ENCODE assay signal across 36 cellular contexts in the genomic region with DNA sequence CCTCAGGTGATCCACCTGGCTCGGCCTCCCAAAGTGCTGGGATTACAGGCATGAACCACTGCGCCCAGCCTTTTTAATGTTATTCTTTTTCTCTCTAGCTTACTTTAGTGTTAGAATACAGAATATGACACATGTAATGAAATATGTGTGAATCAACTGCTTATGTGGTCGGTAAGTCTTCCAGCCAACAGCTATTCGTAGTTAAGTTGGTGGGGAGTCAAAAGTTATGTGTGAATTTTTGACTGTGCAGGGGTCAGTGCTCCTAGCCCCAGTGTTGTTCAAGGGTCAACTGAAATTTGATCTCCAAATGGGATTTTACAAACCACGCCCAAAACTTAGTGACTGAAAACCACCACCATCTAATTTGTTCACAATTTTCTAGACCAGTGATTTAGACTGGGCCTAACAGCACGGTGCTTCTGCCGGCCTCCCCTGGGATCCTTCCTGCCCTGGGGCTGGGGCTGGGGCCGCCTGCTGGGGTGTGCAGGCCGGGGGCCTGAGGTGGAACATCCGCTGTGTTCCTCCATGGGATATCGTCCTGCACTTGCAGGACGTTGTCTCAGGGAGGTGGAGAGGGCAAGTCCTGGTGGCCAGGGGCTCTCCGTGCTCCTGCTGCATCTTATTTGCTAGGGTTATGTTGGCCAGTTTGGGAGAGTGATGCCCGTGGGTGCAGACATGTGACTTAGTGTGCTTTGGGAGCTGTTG. TPM values are rescaled to one million over a fixed set of nuclear protein-coding genes. Genes with fewer than 3 reads are reported as not detected.
DNase-seq lines count a peak whose midpoint lies in the region; ATAC-seq and TF ChIP-seq lines count a peak whose summit lies in the region.
"Had no signal": no experiment of that assay in that cellular context is flagged by ENCODE, and none has a peak within 500 bp of the region (broad histone marks: within the 10 kb centered on the region; RNA-seq: fewer than 3 reads in every experiment).

No MANE protein-coding gene starts in this region.

- H3K27ac ChIP-seq in spleen, result no peak overlapping the region
- H3K27ac ChIP-seq in naive thymus-derived CD4-positive, alpha-beta T cell (ENCODE audit: low read depth, low read length), result no peak overlapping the region
- H3K27ac ChIP-seq: cardiac muscle cell, foreskin keratinocyte, heart left ventricle, lower lobe of right lung, ovary, skin epidermis, upper lobe of left lung, VCaP had no signal

- CTCF ChIA-PET in naive thymus-derived CD4-positive, alpha-beta T cell (lab: Charles Lee), result no interaction called here

- no peaks in the 10 kb centered on the region for H3K36me3 Mint-ChIP-seq in chondrocyte (ENCODE audit: low read depth)
- no peaks in the 10 kb centered on the region for H3K36me3 Mint-ChIP-seq in naive thymus-derived CD4-positive, alpha-beta T cell
- H3K36me3 Mint-ChIP-seq: CD8-positive, alpha-beta memory T cell; stimulated activated naive B cell treated with anti-CD40 and anti-IgM and Interleukin-4, amounts not matched to agents 10 μg/mL and 1 μg/mL and 100 μg/mL, for 72 hours had no signal

- TF ChIP-seq CTCF in chondrocyte (IDR thresholded peaks at IDR 0.05), result no peak
- TF ChIP-seq CTCF in spleen (IDR thresholded peaks at IDR 0.05 in 8 of 11, conservative IDR thresholded peaks at IDR 0.05 in 3 of 11), result no peak

- intact Hi-C loops in spleen (cut with DNase I; ENCODE audit: low total_unique reads), result no loop called here
- intact Hi-C loops in naive thymus-derived CD4-positive, alpha-beta T cell (cut with micrococcal nuclease), result no loop called here

- WGBS in spleen, 5 donors, result 79 to 94% (median 92%) methylated on average over 10 to 14 of the region's 14 CpGs

- H3K4me1 Mint-ChIP-seq in chondrocyte (ENCODE audit: low read depth), result peaks cover 23% of the 10 kb centered on the region
- peaks cover 0 to 8% (median 0%) of the 10 kb centered on the region in 7 donors for H3K4me1 Mint-ChIP-seq in naive thymus-derived CD4-positive, alpha-beta T cell
- H3K4me1 Mint-ChIP-seq: CD8-positive, alpha-beta memory T cell; nephron had no signal

- POLR2A ChIA-PET in naive thymus-derived CD4-positive, alpha-beta T cell (lab: Charles Lee), result no interaction called here

- DNase-seq in ELR (ENCODE audit: low read depth), result peak; percentile 37
- peak; percentile 22 for DNase-seq in NCI-H69 (lab: John Stamatoyannopoulos, UW)
- no peak for DNase-seq in chondrocyte (ENCODE audit: low spot score)
- DNase-seq in myocyte (ENCODE audit: low read depth), result peak; percentile 22
- no peak for DNase-seq in spleen
- no peak for DNase-seq in naive thymus-derived CD4-positive, alpha-beta T cell
- DNase-seq in islet precursor cell, result no peak
- DNase-seq: activated CD4-positive, alpha-beta T cell treated with anti-CD3 and anti-CD28 coated beads for 4 hours; activated CD8-positive, alpha-beta memory T cell treated with anti-CD3 and anti-CD28 coated beads for 24 hours; activated naive CD4-positive, alpha-beta T cell treated with anti-CD3 and anti-CD28 coated beads, Interleukin-2, amount 50 U/mL, for 16 hours; activated T-cell treated with anti-CD3 and anti-CD28 coated beads for 4 hours; amygdala; CD8-positive, alpha-beta memory T cell; cortex of kidney; DMS 273 treated with DMSO at 0.1 percent for 48 hours; effector memory CD8-positive, alpha-beta T cell; heart left ventricle; lower lobe of right lung; MM.1S; mucosa of descending colon; NCI-H2081 treated with DMSO at 0.1 percent for 48 hours; NCI-H345; NCI-H774; ovary; retina; stimulated activated naive B cell treated with anti-CD40 and anti-IgM and Interleukin-4, amounts not matched to agents 10 μg/mL and 1 μg/mL and 100 μg/mL, for 72 hours; substantia nigra had no signal

- H3K4me3 Mint-ChIP-seq in chondrocyte (ENCODE audit: unreplicated experiment), result no peak overlapping the region
- H3K4me3 Mint-ChIP-seq in naive thymus-derived CD4-positive, alpha-beta T cell, result no peak overlapping the region
- H3K4me3 Mint-ChIP-seq: CD8-positive, alpha-beta memory T cell; effector memory CD8-positive, alpha-beta T cell; nephron; stimulated activated naive B cell treated with anti-CD40 and anti-IgM and Interleukin-4, amounts not matched to agents 10 μg/mL and 1 μg/mL and 100 μg/mL, for 72 hours; T-helper 2 cell treated with Interferon-gamma antibody and Interleukin-4, amounts not matched to agents 5 μg/mL and 100 μg/mL, for 36 hours had no signal

- peak overlapping the region; percentile 45 for H3K27ac Mint-ChIP-seq in chondrocyte (ENCODE audit: unreplicated experiment)
- no peak overlapping the region for H3K27ac Mint-ChIP-seq in naive thymus-derived CD4-positive, alpha-beta T cell
- H3K27ac Mint-ChIP-seq: activated T-helper 2 cell treated with anti-CD3 and anti-CD28 coated beads, Interferon-gamma antibody, Interleukin-2, Interleukin-4, amounts not matched to agents 10 μg/mL and 5 μg/mL and 100 μg/mL, durations not matched to agents 14 hours and 24 hours and 36 hours; CD8-positive, alpha-beta memory T cell; effector memory CD8-positive, alpha-beta T cell; nephron; stimulated activated naive B cell treated with anti-CD40 and anti-IgM and Interleukin-4, amounts not matched to agents 10 μg/mL and 1 μg/mL and 100 μg/mL, for 72 hours; T-helper 2 cell treated with Interferon-gamma antibody and Interleukin-4, amounts not matched to agents 5 μg/mL and 100 μg/mL, for 36 hours had no signal

- H3K4me1 ChIP-seq in spleen, result peaks cover 0 to 23% (median 8%) of the 10 kb centered on the region in 6 donors
- H3K4me1 ChIP-seq in naive thymus-derived CD4-positive, alpha-beta T cell (ENCODE audit: control insufficient read depth in 2 of 2, insufficient read depth in 2 of 2, low read length in 2 of 2), result no peaks in the 10 kb centered on the region
- H3K4me1 ChIP-seq: lower lobe of right lung, upper lobe of left lung had no signal

- H3K36me3 ChIP-seq in spleen, result no peaks in the 10 kb centered on the region
- no peaks in the 10 kb centered on the region for H3K36me3 ChIP-seq in naive thymus-derived CD4-positive, alpha-beta T cell (ENCODE audit: control insufficient read depth in 2 of 3, insufficient read depth in 3 of 3, low read length in 3 of 3)
- H3K36me3 ChIP-seq: cardiac muscle cell, heart left ventricle, lower lobe of right lung, ovary, upper lobe of left lung had no signal

- no peak for TF ChIP-seq POLR2A in spleen (IDR thresholded peaks at IDR 0.05)

- H3K27me3 Mint-ChIP-seq in chondrocyte (ENCODE audit: low read depth), result no peaks in the 10 kb centered on the region
- peaks cover 0 to 5% (median 3%) of the 10 kb centered on the region in 5 donors for H3K27me3 Mint-ChIP-seq in naive thymus-derived CD4-positive, alpha-beta T cell

- ATAC-seq in naive thymus-derived CD4-positive, alpha-beta T cell, result no peak
- ATAC-seq in HG02973 (IDR thresholded peaks at IDR 0.05; ENCODE audit: unreplicated experiment), result no peak
- ATAC-seq: effector memory CD8-positive, alpha-beta T cell; foreskin keratinocyte; heart left ventricle; lower lobe of right lung; mucosa of descending colon; stimulated activated naive B cell treated with anti-CD40 and anti-IgM and Interleukin-4, amounts not matched to agents 10 μg/mL and 1 μg/mL and 100 μg/mL, for 72 hours had no signal

- no peaks in the 10 kb centered on the region for H3K9me3 ChIP-seq in spleen
- H3K9me3 ChIP-seq in naive thymus-derived CD4-positive, alpha-beta T cell (ENCODE audit: control insufficient read depth in 2 of 3, low read length in 3 of 3), result no peaks in the 10 kb centered on the region
- H3K9me3 ChIP-seq: heart left ventricle, lower lobe of right lung, mucosa of descending colon, ovary, upper lobe of left lung had no signal

- no peaks in the 10 kb centered on the region for H3K27me3 ChIP-seq in spleen (replicated peaks in 1 of 7)
- H3K27me3 ChIP-seq in naive thymus-derived CD4-positive, alpha-beta T cell (ENCODE audit: control insufficient read depth in 2 of 2, insufficient read depth in 2 of 2, low read length in 2 of 2), result no peaks in the 10 kb centered on the region
- H3K27me3 ChIP-seq: heart left ventricle, ovary, upper lobe of left lung had no signal

- no peaks in the 10 kb centered on the region for H3K9me3 Mint-ChIP-seq in chondrocyte (ENCODE audit: low read depth)
- H3K9me3 Mint-ChIP-seq in naive thymus-derived CD4-positive, alpha-beta T cell, result peaks cover 0 to 1% (median 0%) of the 10 kb centered on the region in 11 donors
- H3K9me3 Mint-ChIP-seq: activated T-helper 2 cell treated with anti-CD3 and anti-CD28 coated beads, Interferon-gamma antibody, Interleukin-2, Interleukin-4, amounts not matched to agents 10 μg/mL and 5 μg/mL and 100 μg/mL, durations not matched to agents 14 hours and 24 hours and 36 hours; CD8-positive, alpha-beta memory T cell; effector memory CD8-positive, alpha-beta T cell; nephron; stimulated activated naive B cell treated with anti-CD40 and anti-IgM and Interleukin-4, amounts not matched to agents 10 μg/mL and 1 μg/mL and 100 μg/mL, for 72 hours; T-helper 2 cell treated with Interferon-gamma antibody and Interleukin-4, amounts not matched to agents 5 μg/mL and 100 μg/mL, for 36 hours had no signal

- H3K4me3 ChIP-seq in spleen, result no peak overlapping the region
- no peak overlapping the region for H3K4me3 ChIP-seq in naive thymus-derived CD4-positive, alpha-beta T cell (ENCODE audit: low read length)
- H3K4me3 ChIP-seq: cardiac muscle cell, heart left ventricle, lower lobe of right lung, mucosa of descending colon, ovary, skin epidermis, upper lobe of left lung had no signal

RNA-seq across cellular contexts. Expression of gene GRB10, which starts 24.5 kb away (rescaled TPM):
- 31.4 to 73.7 TPM (median 69.9 TPM) in 3 replicates for total RNA-seq in chondrocyte
- total RNA-seq in myocyte, result 31.5 and 32.3 TPM in 2 replicates
- 34.0 TPM for polyA plus RNA-seq in myocyte (2012)
- total RNA-seq in spleen, result 100 to 1,000 TPM in 6 of 7 donors, 10 to 100 TPM in 1; 80.4 to 159 (median 130) TPM
- polyA plus RNA-seq in spleen, result 10 to 100 TPM; 11.3 to 31.1 (median 23.2) TPM
- total RNA-seq in naive thymus-derived CD4-positive, alpha-beta T cell, result 10 to 100 TPM in 1 of 5 experiments, 1 to 10 TPM in 4; 3.4 to 10.6 (median 7.2) TPM
- 1 to 10 TPM; 2.6 to 4.7 TPM for polyA plus RNA-seq in naive thymus-derived CD4-positive, alpha-beta T cell

Comparison
In these comparisons a context has a peak if more than half of its experiments do, and no peak if none do; other contexts are left out.
1. DNase-seq: peak in ELR (single experiment), NCI-H69 (single experiment) and myocyte (single experiment); none in chondrocyte (single experiment), spleen (single experiment), naive thymus-derived CD4-positive, alpha-beta T cell (0 of 9) and islet precursor cell (single experiment).